Comparison of ENCODE assay signal across 1 cellular context in genomic region chr3:191342391-191342790, GRCh38.
TF ChIP-seq lines count a peak whose summit lies in the region.

No MANE protein-coding gene starts in this region.

TF ChIP-seq in K562, 482 proteins besides CTCF, POLR2A, EP300 and RAD21:
- TF ChIP-seq STAT6 (CRISPR knock-in tag; IDR thresholded peaks at IDR 0.05) (no peak), CEBPZ (IDR thresholded peaks at IDR 0.05; ENCODE audit: borderline replicate concordance, low read depth, low read length) (no peak), BCLAF1 (IDR thresholded peaks at IDR 0.05; ENCODE audit: borderline replicate concordance in 1 of 2, control insufficient read depth in 1 of 2, low read depth in 2 of 2, low read length in 1 of 2) (no peak), MLX (CRISPR knock-in tag; conservative IDR thresholded peaks at IDR 0.05) (no peak), OTX1 (CRISPR knock-in tag; IDR thresholded peaks at IDR 0.05) (no peak), ZBED1 (IDR thresholded peaks at IDR 0.05) (no peak), KLF16 (IDR thresholded peaks at IDR 0.05) (no peak), KHSRP (IDR thresholded peaks at IDR 0.05) (no peak), RBM14 (IDR thresholded peaks at IDR 0.05; ENCODE audit: borderline replicate concordance, insufficient read depth, low read depth, low read length) (no peak)
